ENCODE assay signal across 24 cellular contexts in genomic region chr7:35819954-35820703, GRCh38. TPM values are rescaled to one million over a fixed set of nuclear protein-coding genes. Genes with fewer than 3 reads are reported as not detected.
A peak's percentile ranks its signal among the peaks of the same experiment; 100 is the strongest.
DNase-seq lines count a peak whose midpoint lies in the region; ATAC-seq and TF ChIP-seq lines count a peak whose summit lies in the region.
"Had no signal": no experiment of that assay in that cellular context is flagged by ENCODE, and none has a peak within 500 bp of the region (broad histone marks: within the 10 kb centered on the region; RNA-seq: fewer than 3 reads in every experiment).

No MANE protein-coding gene starts in this region.

- H3K36me3 ChIP-seq in naive thymus-derived CD4-positive, alpha-beta T cell (ENCODE audit: control insufficient read depth in 2 of 3, insufficient read depth in 3 of 3, low read length in 3 of 3), result no peaks in the 10 kb centered on the region
- H3K36me3 ChIP-seq in gastroesophageal sphincter, result no peaks in the 10 kb centered on the region
- H3K36me3 ChIP-seq: adrenal gland, ovary, SJSA1, uterus had no signal

- ATAC-seq in stimulated activated naive CD8-positive, alpha-beta T cell treated with anti-CD3 and anti-CD28 coated beads, Interleukin-15, Interleukin-2, amounts not matched to agents 100 U/mL and 50 U/mL, for 24 hours, result no peak
- no peak for ATAC-seq in naive thymus-derived CD4-positive, alpha-beta T cell
- ATAC-seq in gastroesophageal sphincter, result no peak
- ATAC-seq: HCT116 had no signal

- TF ChIP-seq EP300 in gastroesophageal sphincter (IDR thresholded peaks at IDR 0.05), result no peak

- no peak overlapping the region for H3K27ac ChIP-seq in naive thymus-derived CD4-positive, alpha-beta T cell (ENCODE audit: low read depth, low read length)
- no peak overlapping the region for H3K27ac ChIP-seq in gastroesophageal sphincter
- H3K27ac ChIP-seq: adrenal gland, C4-2B, ovary, SJSA1, testis, uterus had no signal

- peaks cover 46% of the 10 kb centered on the region for H3K36me3 Mint-ChIP-seq in stimulated activated naive CD8-positive, alpha-beta T cell treated with anti-CD3 and anti-CD28 coated beads, Interleukin-15, Interleukin-2, amounts not matched to agents 100 ng/mL and 50 ng/mL, for 24 hours (ENCODE audit: low read depth)
- peaks cover 34% of the 10 kb centered on the region for H3K36me3 Mint-ChIP-seq in activated naive CD8-positive, alpha-beta T cell
- peaks cover 21 to 63% (median 46%) of the 10 kb centered on the region in 5 donors for H3K36me3 Mint-ChIP-seq in naive thymus-derived CD4-positive, alpha-beta T cell
- H3K36me3 Mint-ChIP-seq: brain had no signal

- peaks cover 8 to 20% of the 10 kb centered on the region in 2 donors for H3K4me1 ChIP-seq in naive thymus-derived CD4-positive, alpha-beta T cell (ENCODE audit: control insufficient read depth in 2 of 2, insufficient read depth in 2 of 2, low read length in 2 of 2)
- peaks cover 2 to 25% (median 10%) of the 10 kb centered on the region in 3 donors for H3K4me1 ChIP-seq in gastroesophageal sphincter
- H3K4me1 ChIP-seq: SJSA1 had no signal

- peaks cover 11% of the 10 kb centered on the region for H3K9me3 Mint-ChIP-seq in stimulated activated naive CD8-positive, alpha-beta T cell treated with anti-CD3 and anti-CD28 coated beads, Interleukin-15, Interleukin-2, amounts not matched to agents 100 ng/mL and 50 ng/mL, for 24 hours
- H3K9me3 Mint-ChIP-seq in activated naive CD8-positive, alpha-beta T cell (ENCODE audit: low read depth), result peaks cover 36% of the 10 kb centered on the region
- peaks cover 6 to 66% (median 37%) of the 10 kb centered on the region in 11 donors for H3K9me3 Mint-ChIP-seq in naive thymus-derived CD4-positive, alpha-beta T cell

- POLR2A ChIA-PET in naive thymus-derived CD4-positive, alpha-beta T cell (lab: Charles Lee), result interaction anchor here (3.3 kb wide), 1 partner anchor 20 kb away, joined by 15 read pairs; the partner anchor contains the start of gene SEPTIN7

- H3K27me3 Mint-ChIP-seq in stimulated activated naive CD8-positive, alpha-beta T cell treated with anti-CD3 and anti-CD28 coated beads, Interleukin-15, Interleukin-2, amounts not matched to agents 100 ng/mL and 50 ng/mL, for 24 hours, result no peaks in the 10 kb centered on the region
- H3K27me3 Mint-ChIP-seq in activated naive CD8-positive, alpha-beta T cell, result no peaks in the 10 kb centered on the region
- H3K27me3 Mint-ChIP-seq in naive thymus-derived CD4-positive, alpha-beta T cell, result no peaks in the 10 kb centered on the region
- H3K27me3 Mint-ChIP-seq: brain had no signal

- H3K4me3 ChIP-seq in naive thymus-derived CD4-positive, alpha-beta T cell (ENCODE audit: low read length), result no peak overlapping the region
- H3K4me3 ChIP-seq in gastroesophageal sphincter, result no peak overlapping the region
- H3K4me3 ChIP-seq: adrenal gland, ovary, SJSA1, testis, uterus had no signal

- no peak for TF ChIP-seq CTCF in gastroesophageal sphincter (IDR thresholded peaks at IDR 0.05)

- 72% methylated on average over 3 of the region's 3 CpGs; no CpG with 5 or more reads in 1 of the 2 donors for WGBS in gastroesophageal sphincter (ENCODE audit: low coverage in 1 of 2), 2 donors

- peaks cover 0 to 10% (median 4%) of the 10 kb centered on the region in 3 experiments for H3K9me3 ChIP-seq in naive thymus-derived CD4-positive, alpha-beta T cell (ENCODE audit: control insufficient read depth in 2 of 3, low read length in 3 of 3)
- peaks cover 0 to 13% (median 0%) of the 10 kb centered on the region in 3 donors for H3K9me3 ChIP-seq in gastroesophageal sphincter
- H3K9me3 ChIP-seq: ovary, testis had no signal

- H3K4me3 Mint-ChIP-seq in stimulated activated naive CD8-positive, alpha-beta T cell treated with anti-CD3 and anti-CD28 coated beads, Interleukin-15, Interleukin-2, amounts not matched to agents 100 ng/mL and 50 ng/mL, for 24 hours, result peak overlapping the region; percentile 51
- peak overlapping the region; percentile 42 for H3K4me3 Mint-ChIP-seq in activated naive CD8-positive, alpha-beta T cell
- peak overlapping the region in 6 of 10 donors; percentile 12 to 45 (median 24) for H3K4me3 Mint-ChIP-seq in naive thymus-derived CD4-positive, alpha-beta T cell
- H3K4me3 Mint-ChIP-seq: brain, nephron had no signal

- DNase-seq in stimulated activated naive CD8-positive, alpha-beta T cell treated with anti-CD3 and anti-CD28 coated beads, Interleukin-15, Interleukin-2, amounts not matched to agents 100 U/mL and 50 U/mL, for 24 hours, result no peak
- DNase-seq in naive thymus-derived CD4-positive, alpha-beta T cell, result no peak
- DNase-seq in ureter (ENCODE audit: low spot score), result no peak
- no peak for DNase-seq in NK-92 (lab: John Stamatoyannopoulos, UW; ENCODE audit: unreplicated experiment)
- DNase-seq: activated CD4-positive, CD25-positive, alpha-beta regulatory T cell treated with anti-CD3 and anti-CD28 coated beads, Interleukin-2, amount 50 U/mL, for 72 hours; activated gamma-delta T cell; adrenal gland; glutamatergic neuron; MM.1S; NCI-H2029; NCI-H2227 treated with DMSO at 0.1 percent for 48 hours; NCI-H748 treated with DMSO at 0.1 percent for 48 hours; ovary; RPMI8226; testis; uterus had no signal

- intact Hi-C loops in naive thymus-derived CD4-positive, alpha-beta T cell (cut with micrococcal nuclease), result loop anchor here in 1 of 2 donors (2.0 kb wide), 1 partner anchor 15 kb away; no protein-coding TSS in a partner anchor

- CTCF ChIA-PET in naive thymus-derived CD4-positive, alpha-beta T cell (lab: Charles Lee), result interaction anchor here (0.7 kb wide), 1 partner anchor 25 kb away, joined by 6 read pairs; no protein-coding TSS in a partner anchor

- TF ChIP-seq POLR2A in gastroesophageal sphincter (IDR thresholded peaks at IDR 0.05), result no peak

- H3K27me3 ChIP-seq in naive thymus-derived CD4-positive, alpha-beta T cell (ENCODE audit: control insufficient read depth in 2 of 2, insufficient read depth in 2 of 2, low read length in 2 of 2), result no peaks in the 10 kb centered on the region
- H3K27me3 ChIP-seq in gastroesophageal sphincter, result no peaks in the 10 kb centered on the region
- H3K27me3 ChIP-seq: adrenal gland, ovary, SJSA1, testis, uterus had no signal

- peaks cover 70% of the 10 kb centered on the region for H3K4me1 Mint-ChIP-seq in stimulated activated naive CD8-positive, alpha-beta T cell treated with anti-CD3 and anti-CD28 coated beads, Interleukin-15, Interleukin-2, amounts not matched to agents 100 ng/mL and 50 ng/mL, for 24 hours (ENCODE audit: low read depth)
- H3K4me1 Mint-ChIP-seq in activated naive CD8-positive, alpha-beta T cell (ENCODE audit: low read depth), result peaks cover 66% of the 10 kb centered on the region
- H3K4me1 Mint-ChIP-seq in naive thymus-derived CD4-positive, alpha-beta T cell, result peaks cover 44 to 70% (median 56%) of the 10 kb centered on the region in 7 donors
- H3K4me1 Mint-ChIP-seq: nephron had no signal

- peak overlapping the region; percentile 95 for H3K27ac Mint-ChIP-seq in stimulated activated naive CD8-positive, alpha-beta T cell treated with anti-CD3 and anti-CD28 coated beads, Interleukin-15, Interleukin-2, amounts not matched to agents 100 ng/mL and 50 ng/mL, for 24 hours
- H3K27ac Mint-ChIP-seq in activated naive CD8-positive, alpha-beta T cell, result peak overlapping the region; percentile 68
- peak overlapping the region in 3 of 9 donors; percentile 10 to 53 (median 26) for H3K27ac Mint-ChIP-seq in naive thymus-derived CD4-positive, alpha-beta T cell
- H3K27ac Mint-ChIP-seq: brain, nephron had no signal

RNA-seq across cellular contexts. Expression of gene SEPTIN7, which starts 19.3 kb away (rescaled TPM):
- total RNA-seq in naive thymus-derived CD4-positive, alpha-beta T cell, result 100 to 1,000 TPM; 174 to 235 (median 193) TPM
- 100 to 1,000 TPM; 405 to 566 TPM for polyA plus RNA-seq in naive thymus-derived CD4-positive, alpha-beta T cell
- 189 TPM for total RNA-seq in ureter
- total RNA-seq in gastroesophageal sphincter, result 100 to 1,000 TPM; 267 to 536 (median 334) TPM
